ENCODE assay signal across 17 cellular contexts in the genomic region with DNA sequence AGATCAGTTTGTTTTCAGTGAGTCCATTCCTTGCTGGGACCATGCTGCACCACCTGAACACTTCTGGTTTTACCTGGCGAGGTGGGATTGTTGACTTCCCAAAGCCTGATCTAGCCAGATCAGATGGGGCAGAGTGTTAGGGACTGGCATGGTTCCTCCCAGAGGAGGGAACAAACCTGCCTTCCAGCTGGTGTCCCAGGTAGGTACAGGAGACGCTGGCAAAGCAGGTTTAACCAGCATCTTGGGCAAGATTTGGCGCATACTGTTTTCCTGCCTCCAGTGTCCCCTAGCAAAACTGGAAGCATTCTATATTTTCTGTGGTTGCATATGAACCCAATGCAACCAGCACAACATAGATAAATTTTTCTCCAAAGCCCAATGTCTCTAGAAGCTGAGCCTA.
"Had no signal": no experiment of that assay in that cellular context is flagged by ENCODE, and none has a peak within 500 bp of the region (broad histone marks: within the 10 kb centered on the region; RNA-seq: fewer than 3 reads in every experiment).

No MANE protein-coding gene starts in this region.

- ATAC-seq: gastroesophageal sphincter; heart left ventricle; naive thymus-derived CD8-positive, alpha-beta T cell; sciatic nerve; stimulated activated memory B cell treated with anti-CD40 and anti-IgM and Interleukin-4, amounts not matched to agents 10 μg/mL and 1 μg/mL and 100 μg/mL, for 72 hours had no signal

- H3K27me3 ChIP-seq: dorsolateral prefrontal cortex, gastroesophageal sphincter, heart left ventricle, ovary, spleen had no signal

- H3K9me3 ChIP-seq: gastroesophageal sphincter, heart left ventricle, left ventricle myocardium inferior, ovary, spleen, thoracic aorta had no signal

- H3K36me3 ChIP-seq: gastroesophageal sphincter, heart left ventricle, left ventricle myocardium inferior, ovary, spleen, thoracic aorta had no signal

- DNase-seq: activated CD4-positive, alpha-beta T cell treated with anti-CD3 and anti-CD28 coated beads, Interleukin-2, amount 50 U/mL, for 4 hours; activated naive CD8-positive, alpha-beta T cell treated with anti-CD3 and anti-CD28 coated beads for 36 hours; amniotic stem cell; caudate nucleus; dorsolateral prefrontal cortex; heart left ventricle; kidney glomerular epithelial cell; left ventricle myocardium inferior; mesenchymal stem cell; naive thymus-derived CD8-positive, alpha-beta T cell; ovary; spleen; stimulated activated CD4-positive, alpha-beta T cell treated with anti-CD3 and anti-CD28 coated beads, Interleukin-4, amount 100 ng/mL, for 4 hours had no signal

- H3K4me3 ChIP-seq: dorsolateral prefrontal cortex, gastroesophageal sphincter, heart left ventricle, left ventricle myocardium inferior, ovary, spleen, thoracic aorta had no signal

- H3K27ac ChIP-seq: dorsolateral prefrontal cortex, gastroesophageal sphincter, heart left ventricle, left ventricle myocardium inferior, ovary, spleen, thoracic aorta had no signal
